ENCODE assay signal across 8 cellular contexts in genomic region chr20:62405108-62405980, GRCh38. TPM values are rescaled to one million over a fixed set of nuclear protein-coding genes. Genes with fewer than 3 reads are reported as not detected.
A peak's percentile ranks its signal among the peaks of the same experiment; 100 is the strongest.
DNase-seq lines count a peak whose midpoint lies in the region; ATAC-seq and TF ChIP-seq lines count a peak whose summit lies in the region.

No MANE protein-coding gene starts in this region.

- H3K9ac ChIP-seq in BLaER1 treated with 17β-estradiol and CSF1 and Interleukin-3, amounts not matched to agents 10 nM and 100 nM: peak overlapping the region; percentile 84 to 96 (median 93); a peak in 21 of 22 replicates
- H3K9ac ChIP-seq in skeletal muscle satellite cell (ENCODE audit: low read depth, low read length): no peak overlapping the region

- no peaks in the 10 kb centered on the region; a peak in 1 of 22 replicates for H3K27me3 ChIP-seq in BLaER1 treated with 17β-estradiol and CSF1 and Interleukin-3, amounts not matched to agents 10 nM and 100 nM
- peaks cover 10% of the 10 kb centered on the region for H3K27me3 ChIP-seq in skeletal muscle satellite cell (ENCODE audit: control insufficient read depth, insufficient read depth, low read length)

- H3K27ac ChIP-seq in BLaER1 treated with 17β-estradiol and CSF1 and Interleukin-3, amounts not matched to agents 10 nM and 100 nM: peak overlapping the region in 1 of 11 experiments; percentile 83; a peak in 3 of 22 replicates

- no peaks in the 10 kb centered on the region for H3K9me3 Mint-ChIP-seq in HFFc6
- no peaks in the 10 kb centered on the region for H3K9me3 Mint-ChIP-seq in activated T-helper 1 cell treated with anti-CD3 and anti-CD28 coated beads, Interleukin-12 subunit alpha, Interleukin-12 subunit beta, Interleukin-2, Interleukin-4 antibody, amounts not matched to agents 30 ng/mL and 10 ng/mL and 1 ng/mL, durations not matched to agents 14 hours and 24 hours and 36 hours

- ATAC-seq in left cardiac atrium: peak; percentile 31 to 47
- ATAC-seq in HG03354 (IDR thresholded peaks at IDR 0.05; ENCODE audit: poor library complexity, severe bottlenecking, unreplicated experiment): no peak

- H3K4me3 Mint-ChIP-seq in HFFc6: peak overlapping the region; percentile 81
- peak overlapping the region; percentile 84 for H3K4me3 Mint-ChIP-seq in activated T-helper 1 cell treated with anti-CD3 and anti-CD28 coated beads, Interleukin-12 subunit alpha, Interleukin-12 subunit beta, Interleukin-2, Interleukin-4 antibody, amounts not matched to agents 30 ng/mL and 10 ng/mL and 1 ng/mL, durations not matched to agents 14 hours and 24 hours and 36 hours

- no peaks in the 10 kb centered on the region for H3K36me3 Mint-ChIP-seq in HFFc6 (ENCODE audit: low read depth)
- peaks cover 7% of the 10 kb centered on the region for H3K36me3 Mint-ChIP-seq in activated T-helper 1 cell treated with anti-CD3 and anti-CD28 coated beads, Interleukin-12 subunit alpha, Interleukin-12 subunit beta, Interleukin-2, Interleukin-4 antibody, amounts not matched to agents 30 ng/mL and 10 ng/mL and 1 ng/mL, durations not matched to agents 14 hours and 24 hours and 36 hours (ENCODE audit: low read depth)

- H3K4me1 ChIP-seq in BLaER1 treated with 17β-estradiol and CSF1 and Interleukin-3, amounts not matched to agents 10 nM and 100 nM: peaks cover 50 to 93% (median 91%) of the 10 kb centered on the region in 10 experiments
- peaks cover 12% of the 10 kb centered on the region for H3K4me1 ChIP-seq in skeletal muscle satellite cell (ENCODE audit: control insufficient read depth, insufficient read depth, low read length)

- no peak overlapping the region; the same call in 1 of the 2 replicates for H3K27ac Mint-ChIP-seq in HFFc6
- H3K27ac Mint-ChIP-seq in activated T-helper 1 cell treated with anti-CD3 and anti-CD28 coated beads, Interleukin-12 subunit alpha, Interleukin-12 subunit beta, Interleukin-2, Interleukin-4 antibody, amounts not matched to agents 30 ng/mL and 10 ng/mL and 1 ng/mL, durations not matched to agents 14 hours and 24 hours and 36 hours: peak overlapping the region; percentile 61

- peak; percentile 63; the same call in 1 of the 2 replicates for TF ChIP-seq CTCF in HFFc6 (IDR thresholded peaks at IDR 0.05)

- intact Hi-C loops in activated T-helper 1 cell treated with anti-CD3 and anti-CD28 coated beads, Interleukin-12 subunit alpha, Interleukin-12 subunit beta, Interleukin-2, Interleukin-4 antibody, amounts not matched to agents 30 ng/mL and 10 ng/mL and 1 ng/mL, durations not matched to agents 14 hours and 24 hours and 36 hours (cut with micrococcal nuclease): loop anchor here (5.0 kb wide), 3 partner anchors 212 to 457 kb away; partner anchors contain the start of genes LSM14B and TCFL5
- intact Hi-C loops in left cardiac atrium (cut with DNase I): no loop called here

- peak overlapping the region; percentile 94 to 100 (median 99) for H3K4me2 ChIP-seq in BLaER1 treated with 17β-estradiol and CSF1 and Interleukin-3, amounts not matched to agents 10 nM and 100 nM
- H3K4me2 ChIP-seq in skeletal muscle satellite cell (ENCODE audit: low read length): peak overlapping the region; percentile 93

- no peaks in the 10 kb centered on the region; the same call in none of the 2 replicates for H3K27me3 Mint-ChIP-seq in HFFc6 (ENCODE audit: insufficient read depth)
- H3K27me3 Mint-ChIP-seq in activated T-helper 1 cell treated with anti-CD3 and anti-CD28 coated beads, Interleukin-12 subunit alpha, Interleukin-12 subunit beta, Interleukin-2, Interleukin-4 antibody, amounts not matched to agents 30 ng/mL and 10 ng/mL and 1 ng/mL, durations not matched to agents 14 hours and 24 hours and 36 hours (ENCODE audit: insufficient read depth): no peaks in the 10 kb centered on the region

- peak overlapping the region; percentile 86 to 98 (median 92); a peak in 17 of 20 replicates for H3K4me3 ChIP-seq in BLaER1 treated with 17β-estradiol and CSF1 and Interleukin-3, amounts not matched to agents 10 nM and 100 nM
- peak overlapping the region; percentile 13 for H3K4me3 ChIP-seq in skeletal muscle satellite cell (ENCODE audit: low read length)

- peaks cover 0 to 27% (median 6%) of the 10 kb centered on the region in 11 experiments; a peak in 8 of 22 replicates for H3K36me3 ChIP-seq in BLaER1 treated with 17β-estradiol and CSF1 and Interleukin-3, amounts not matched to agents 10 nM and 100 nM
- H3K36me3 ChIP-seq in skeletal muscle satellite cell (ENCODE audit: insufficient read depth, low read length): no peaks in the 10 kb centered on the region

- H4K20me1 ChIP-seq in BLaER1 treated with 17β-estradiol and CSF1 and Interleukin-3, amounts not matched to agents 10 nM and 100 nM: peaks cover 13 to 58% (median 26%) of the 10 kb centered on the region in 11 experiments; a peak in 17 of 22 replicates

- DNase-seq in HFFc6: peak; percentile 37
- no peak for DNase-seq in activated T-helper 1 cell treated with anti-CD3 and anti-CD28 coated beads, Interleukin-12 subunit alpha, Interleukin-12 subunit beta, Interleukin-2, Interleukin-4 antibody, amounts not matched to agents 30 ng/mL and 10 ng/mL and 1 ng/mL, durations not matched to agents 14 hours and 24 hours and 36 hours (ENCODE audit: low spot score)
- peak; percentile 73 for DNase-seq in left cardiac atrium
- no peak for DNase-seq in inferior parietal cortex (ENCODE audit: extremely low spot score)
- DNase-seq in globus pallidus (ENCODE audit: low spot score): no peak

- no peaks in the 10 kb centered on the region for H3K9me3 ChIP-seq in BLaER1 treated with 17β-estradiol and CSF1 and Interleukin-3, amounts not matched to agents 10 nM and 100 nM (replicated peaks in 1 of 11)
- H3K9me3 ChIP-seq in skeletal muscle satellite cell (replicated peaks; ENCODE audit: low read length): no peaks in the 10 kb centered on the region

- peaks cover 11% of the 10 kb centered on the region for H3K4me1 Mint-ChIP-seq in HFFc6 (ENCODE audit: low read depth)
- peaks cover 10% of the 10 kb centered on the region for H3K4me1 Mint-ChIP-seq in activated T-helper 1 cell treated with anti-CD3 and anti-CD28 coated beads, Interleukin-12 subunit alpha, Interleukin-12 subunit beta, Interleukin-2, Interleukin-4 antibody, amounts not matched to agents 30 ng/mL and 10 ng/mL and 1 ng/mL, durations not matched to agents 14 hours and 24 hours and 36 hours (ENCODE audit: low read depth)

RNA-seq across cellular contexts. Expression of gene CABLES2, which starts 1.7 kb away (rescaled TPM):
- total RNA-seq in HFFc6 (2021; fragmentation: NEBNext Ultra II Directional; extraction: Animal tissue kit (Norgen Biotek cat#: 25700)): 1 to 10 TPM; 4.9 to 7.0 (median 6.6) TPM
- 12.9 and 15.7 TPM in 2 replicates for total RNA-seq in activated T-helper 1 cell treated with anti-CD3 and anti-CD28 coated beads, Interleukin-12 subunit alpha, Interleukin-12 subunit beta, Interleukin-2, Interleukin-4 antibody, amounts not matched to agents 30 ng/mL and 10 ng/mL and 1 ng/mL, durations not matched to agents 14 hours and 24 hours and 36 hours
- total RNA-seq in left cardiac atrium: 10 to 100 TPM; 20.6 to 25.3 TPM
- 0.87 and 1.0 TPM in 2 replicates for total RNA-seq in skeletal muscle satellite cell (2012; rRNA removed)

RNA-seq across cellular contexts. Expression of gene RPS21, which starts 18.4 kb away (rescaled TPM):
- total RNA-seq in HFFc6 (2021; fragmentation: NEBNext Ultra II Directional; extraction: Animal tissue kit (Norgen Biotek cat#: 25700)): 1,000 to 10,000 TPM; 1,061 to 1,388 (median 1,229) TPM
- total RNA-seq in activated T-helper 1 cell treated with anti-CD3 and anti-CD28 coated beads, Interleukin-12 subunit alpha, Interleukin-12 subunit beta, Interleukin-2, Interleukin-4 antibody, amounts not matched to agents 30 ng/mL and 10 ng/mL and 1 ng/mL, durations not matched to agents 14 hours and 24 hours and 36 hours: 1,907 and 1,920 TPM in 2 replicates
- total RNA-seq in left cardiac atrium: 100 to 1,000 TPM; 733 to 750 TPM
- 598 and 965 TPM in 2 replicates for total RNA-seq in skeletal muscle satellite cell (2012; rRNA removed)

RNA-seq across cellular contexts. Expression of gene RBBP8NL, which starts 22.0 kb away (rescaled TPM):
- not detected for total RNA-seq in HFFc6 (2021; fragmentation: NEBNext Ultra II Directional; extraction: Animal tissue kit (Norgen Biotek cat#: 25700))
- not detected in 2 replicates for total RNA-seq in activated T-helper 1 cell treated with anti-CD3 and anti-CD28 coated beads, Interleukin-12 subunit alpha, Interleukin-12 subunit beta, Interleukin-2, Interleukin-4 antibody, amounts not matched to agents 30 ng/mL and 10 ng/mL and 1 ng/mL, durations not matched to agents 14 hours and 24 hours and 36 hours
- total RNA-seq in left cardiac atrium: not detected
- not detected in 2 replicates for total RNA-seq in skeletal muscle satellite cell (2012; rRNA removed)

RNA-seq across cellular contexts. Expression of gene LAMA5, which starts 38.2 kb away (rescaled TPM):
- total RNA-seq in HFFc6 (2021; fragmentation: NEBNext Ultra II Directional; extraction: Animal tissue kit (Norgen Biotek cat#: 25700)): 1 to 10 TPM; 1.2 to 2.4 (median 1.5) TPM
- total RNA-seq in activated T-helper 1 cell treated with anti-CD3 and anti-CD28 coated beads, Interleukin-12 subunit alpha, Interleukin-12 subunit beta, Interleukin-2, Interleukin-4 antibody, amounts not matched to agents 30 ng/mL and 10 ng/mL and 1 ng/mL, durations not matched to agents 14 hours and 24 hours and 36 hours: 0.83 and 1.2 TPM in 2 replicates
- total RNA-seq in left cardiac atrium: 100 to 1,000 TPM in 1 of 2 donors, 10 to 100 TPM in 1; 70.4 to 113 TPM
- 24.3 and 43.7 TPM in 2 replicates for total RNA-seq in skeletal muscle satellite cell (2012; rRNA removed)

Comparison
In these comparisons a context has a peak if more than half of its experiments do, and no peak if none do; other contexts are left out.
1. DNase-seq: peak in HFFc6 (single experiment) and left cardiac atrium (single experiment); none in activated T-helper 1 cell treated with anti-CD3 and anti-CD28 coated beads, Interleukin-12 subunit alpha, Interleukin-12 subunit beta, Interleukin-2, Interleukin-4 antibody, amounts not matched to agents 30 ng/mL and 10 ng/mL and 1 ng/mL, durations not matched to agents 14 hours and 24 hours and 36 hours (single experiment), inferior parietal cortex (single experiment) and globus pallidus (single experiment).